In genomic region chr18:35171315-35171987, GRCh38 we compare ENCODE assay signal across 14 cellular contexts.
DNase-seq lines count a peak whose midpoint lies in the region; ATAC-seq, FAIRE-seq and TF ChIP-seq lines count a peak whose summit lies in the region.
"Had no signal": no experiment of that assay in that cellular context is flagged by ENCODE, and none has a peak within 500 bp of the region (broad histone marks: within the 10 kb centered on the region; RNA-seq: fewer than 3 reads in every experiment).

No MANE protein-coding gene starts in this region.

- in situ Hi-C loops in astrocyte of the spinal cord (cut with HindIII; ENCODE audit: low sequenced_read_pairs) (no loop called here), HepG2 (cut with HindIII; ENCODE audit: extremely low pct_ligation_motif_present, low pct_unique_long_range_greater_than_20kb) (no loop called here)

- CTCF ChIA-PET in HepG2 (lab: Yijun Ruan, JAX; ENCODE audit: low intra/inter-chr PET ratio, low total read pairs): no interaction called here

- peak overlapping the region; percentile 67 for H3K9ac ChIP-seq in HepG2 (ENCODE audit: insufficient read depth, low read depth, low read length)

- peak; percentile 95 for ATAC-seq in HepG2

- H4K20me1 ChIP-seq in HepG2 (ENCODE audit: insufficient read depth, low read length): no peaks in the 10 kb centered on the region

- FAIRE-seq in HepG2 (lab: Jason Lieb, UNC): peak; percentile 92

- peak overlapping the region; percentile 59 for H3K27ac ChIP-seq in 22Rv1
- peak overlapping the region; percentile 81 for H3K27ac ChIP-seq in HepG2 (ENCODE audit: extremely low read length, insufficient read depth, low read length)
- H3K27ac ChIP-seq: cardiac muscle cell, RWPE1 had no signal

- no peaks in the 10 kb centered on the region for H3K79me2 ChIP-seq in HepG2 (ENCODE audit: insufficient read depth, low read length)

- TF ChIP-seq CTCF in 22Rv1 (IDR thresholded peaks at IDR 0.05) (no peak), astrocyte of the spinal cord (IDR thresholded peaks at IDR 0.05; ENCODE audit: low read depth, low read length) (no peak), HepG2 (CRISPR knock-in tag; IDR thresholded peaks at IDR 0.05) (no peak)

- DNase-seq in DMS53 treated with DMSO at 0.1 percent for 48 hours (lab: John Stamatoyannopoulos, UW; ENCODE audit: unreplicated experiment): peak; percentile 76
- peak; percentile 27 for DNase-seq in astrocyte of the spinal cord (ENCODE audit: low read depth, low spot score)
- DNase-seq in HepG2 (ENCODE audit: low spot score): peak; percentile 86
- no peak for DNase-seq in COR-L47 (lab: John Stamatoyannopoulos, UW)
- DNase-seq in iPS-NIHi7 (ENCODE audit: extremely low spot score): no peak
- no peak for DNase-seq in NCI-H2196 treated with DMSO at 0.1 percent for 48 hours (lab: John Stamatoyannopoulos, UW; ENCODE audit: unreplicated experiment)
- DNase-seq in Ammon's horn (ENCODE audit: low spot score): no peak
- DNase-seq: activated gamma-delta T cell; C1 segment of cervical spinal cord; effector memory CD4-positive, alpha-beta T cell; NCI-H1105 treated with DMSO at 0.1 percent for 48 hours had no signal

- peak overlapping the region; percentile 70 for H3K4me2 ChIP-seq in HepG2 (ENCODE audit: low read depth, low read length)

- POLR2A ChIA-PET in HepG2 (lab: Yijun Ruan, JAX): interaction anchor here (1.1 to 1.6 kb wide), 3 partner anchors 8 to 242 kb away, joined by 3 to 4 read pairs (median 4); partner anchors contain the start of gene ZNF397

- intact Hi-C loops in HepG2 (cut with micrococcal nuclease; ENCODE audit: unreplicated experiment): loop anchor here (2.0 kb wide), 1 partner anchor 21 kb away; no protein-coding TSS in a partner anchor

- H2AFZ ChIP-seq in HepG2 (ENCODE audit: low read length): peak overlapping the region; percentile 25

- H3K4me1 ChIP-seq in HepG2 (ENCODE audit: insufficient read depth, low read length): peaks cover 73% of the 10 kb centered on the region

- H3K4me3 ChIP-seq in astrocyte of the spinal cord (ENCODE audit: low read depth, low read length) (no peak overlapping the region), HepG2 (replicated peaks in 1 of 3; ENCODE audit: insufficient read depth in 1 of 3, low read depth in 2 of 3, low read length in 3 of 3) (peak overlapping the region; percentile 22 to 55 (median 31); a peak in 5 of 6 replicates)
- H3K4me3 ChIP-seq: cardiac muscle cell had no signal

- H3K9me3 ChIP-seq in HepG2 (ENCODE audit: low read length): no peaks in the 10 kb centered on the region

- BruUV-seq in HepG2 (replicated peaks; lab: Mats Ljungman, UMichigan): no TSS peak

- no peak for TF ChIP-seq RAD21 in HepG2 (CRISPR knock-in tag; IDR thresholded peaks at IDR 0.05)

- no peaks in the 10 kb centered on the region for H3K27me3 ChIP-seq in HepG2 (ENCODE audit: control insufficient read depth in 1 of 2, insufficient read depth in 2 of 2, low read length in 2 of 2)
- H3K27me3 ChIP-seq: cardiac muscle cell had no signal

- H3K36me3 ChIP-seq in HepG2 (replicated peaks in 1 of 2; ENCODE audit: control insufficient read depth in 1 of 2, insufficient read depth in 2 of 2, low read length in 2 of 2): no peaks in the 10 kb centered on the region
- H3K36me3 ChIP-seq: cardiac muscle cell had no signal

- under 1% methylated on average over 5 of the region's 5 CpGs for WGBS in HepG2 (ENCODE audit: low lambda C conversion rate)

- TF ChIP-seq EP300 in HepG2 (IDR thresholded peaks at IDR 0.05; ENCODE audit: low read depth in 2 of 2, low read length in 2 of 2): peak in 1 of 2 experiments; percentile 80; a peak in 1 of 4 replicates
- no peak; the same call in 1 of the 2 replicates for TF ChIP-seq EP300 in HepG2 (CRISPR knock-in tag; IDR thresholded peaks at IDR 0.05; ENCODE audit: borderline replicate concordance)

- no peak for TF ChIP-seq POLR2A in HepG2 (IDR thresholded peaks at IDR 0.05; ENCODE audit: insufficient read depth in 1 of 2, low read depth in 2 of 2, low read length in 2 of 2)

TF ChIP-seq in HepG2, 621 proteins besides CTCF, POLR2A, EP300 and RAD21 (continues in another document):
- no peak for TF ChIP-seq MEIS2 (CRISPR knock-in tag; IDR thresholded peaks at IDR 0.05)
- 0 out of 2 replicates have a peak, but pooled peaks have one; percentile 15 for TF ChIP-seq NR2F2 (IDR thresholded peaks at IDR 0.05; ENCODE audit: borderline replicate concordance, low read depth)
- no peak for TF ChIP-seq NR2F1 (CRISPR knock-in tag; IDR thresholded peaks at IDR 0.05)
- TF ChIP-seq ZNF772 (CRISPR knock-in tag; IDR thresholded peaks at IDR 0.05): 0 out of 2 replicates have a peak, but pooled peaks have one; percentile 8
- peak; percentile 90 for TF ChIP-seq HNF1A (IDR thresholded peaks at IDR 0.05; ENCODE audit: low read depth)
- TF ChIP-seq HNF1A (CRISPR knock-in tag; IDR thresholded peaks at IDR 0.05; ENCODE audit: borderline replicate concordance): peak; percentile 80; the same call in 1 of the 2 replicates
- TF ChIP-seq ARNT (IDR thresholded peaks at IDR 0.05): no peak
- TF ChIP-seq ZNF652 (CRISPR knock-in tag; IDR thresholded peaks at IDR 0.05; ENCODE audit: borderline replicate concordance, low read depth): peak; percentile 45; the same call in 1 of the 2 replicates
- no peak for TF ChIP-seq BRD4 (CRISPR knock-in tag; IDR thresholded peaks at IDR 0.05)
- TF ChIP-seq ISL2 (CRISPR knock-in tag; IDR thresholded peaks at IDR 0.05): peak; percentile 56; the same call in 1 of the 2 replicates
- TF ChIP-seq EHMT2 (IDR thresholded peaks at IDR 0.05; ENCODE audit: borderline replicate concordance, low read depth, low read length): 0 out of 2 replicates have a peak, but pooled peaks have one; percentile 21
- peak; percentile 86 for TF ChIP-seq MED1 (CRISPR knock-in tag; IDR thresholded peaks at IDR 0.05)
- no peak for TF ChIP-seq ZNF879 (CRISPR knock-in tag; IDR thresholded peaks at IDR 0.05)
- no peak for TF ChIP-seq LCORL (IDR thresholded peaks at IDR 0.05)
- TF ChIP-seq LCORL (CRISPR knock-in tag; IDR thresholded peaks at IDR 0.05): 0 out of 2 replicates have a peak, but pooled peaks have one; percentile 25
- TF ChIP-seq MAFK (conservative IDR thresholded peaks at IDR 0.05 in 1 of 2, IDR thresholded peaks at IDR 0.05 in 1 of 2; ENCODE audit: low read length in 2 of 2): peak; percentile 48 to 75; a peak in 3 of 4 replicates
- no peak for TF ChIP-seq MEIS1 (CRISPR knock-in tag; IDR thresholded peaks at IDR 0.05; ENCODE audit: borderline replicate concordance)
- TF ChIP-seq SIX4 (CRISPR knock-in tag; IDR thresholded peaks at IDR 0.05): peak; percentile 73; the same call in 1 of the 2 replicates
- TF ChIP-seq ZNF382 (CRISPR knock-in tag; IDR thresholded peaks at IDR 0.05; ENCODE audit: borderline replicate concordance): no peak
- TF ChIP-seq SALL1 (CRISPR knock-in tag; IDR thresholded peaks at IDR 0.05): peak; percentile 35; the same call in 1 of the 2 replicates
- peak; percentile 68 for TF ChIP-seq GATAD2A (CRISPR knock-in tag; IDR thresholded peaks at IDR 0.05)
- no peak for TF ChIP-seq ZNF234 (CRISPR knock-in tag; conservative IDR thresholded peaks at IDR 0.05)
- TF ChIP-seq ZBTB44 (CRISPR knock-in tag; IDR thresholded peaks at IDR 0.05): no peak
- peak; percentile 57; the same call in 1 of the 2 replicates for TF ChIP-seq DPF2 (CRISPR knock-in tag; IDR thresholded peaks at IDR 0.05; ENCODE audit: borderline replicate concordance, low read depth)
- peak; percentile 91; the same call in 1 of the 2 replicates for TF ChIP-seq SIX1 (CRISPR knock-in tag; IDR thresholded peaks at IDR 0.05; ENCODE audit: borderline replicate concordance)

Comparison
In these comparisons a context has a peak if more than half of its experiments do, and no peak if none do; other contexts are left out.
1. DNase-seq: peak in DMS53 treated with DMSO at 0.1 percent for 48 hours (single experiment), astrocyte of the spinal cord (single experiment) and HepG2 (single experiment); none in COR-L47 (single experiment), iPS-NIHi7 (single experiment), NCI-H2196 treated with DMSO at 0.1 percent for 48 hours (single experiment) and Ammon's horn (single experiment).